ENCODE assay signal across 23 cellular contexts in the genomic region with DNA sequence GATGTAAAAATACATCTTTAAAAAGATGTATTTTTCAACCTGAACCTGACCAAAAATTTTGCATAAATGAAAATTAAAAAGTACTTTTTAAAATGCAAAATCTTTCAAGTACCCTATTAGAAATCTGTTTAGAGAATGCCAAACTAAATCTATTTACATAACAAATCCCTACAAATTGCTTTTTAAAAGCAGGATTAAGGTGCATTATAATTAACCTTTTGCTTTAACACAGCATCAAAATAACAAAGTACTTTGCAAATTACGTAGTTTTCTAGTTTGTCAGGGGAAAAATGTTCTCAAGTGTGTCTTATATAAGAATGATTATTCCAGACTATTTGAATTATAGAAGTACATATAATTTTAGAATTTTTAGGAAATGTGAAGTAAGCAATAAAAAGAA.
DNase-seq lines count a peak whose midpoint lies in the region; ATAC-seq and FAIRE-seq lines count a peak whose summit lies in the region.
"Had no signal": no experiment of that assay in that cellular context is flagged by ENCODE, and none has a peak within 500 bp of the region (broad histone marks: within the 10 kb centered on the region; RNA-seq: fewer than 3 reads in every experiment).

No MANE protein-coding gene starts in this region.

- H3K4me1 ChIP-seq in HUES6 (ENCODE audit: control insufficient read depth, insufficient read depth, low read length) (peaks cover 22% of the 10 kb centered on the region), small intestine (ENCODE audit: control insufficient read depth in 2 of 2, insufficient read depth in 1 of 2, low read depth in 1 of 2, low read length in 1 of 2) (no peaks in the 10 kb centered on the region)
- H3K4me1 ChIP-seq: A549; BE2C; BLaER1 treated with 17β-estradiol and CSF1 and Interleukin-3, amounts not matched to agents 10 nM and 100 nM had no signal

- 76 to 90% (median 78%) methylated on average over 1 of the region's 1 CpG for WGBS in small intestine, 3 donors

- ATAC-seq in HG03469 (IDR thresholded peaks at IDR 0.05; ENCODE audit: unreplicated experiment): no peak
- ATAC-seq in HG02852 (IDR thresholded peaks at IDR 0.05; ENCODE audit: unreplicated experiment): no peak
- ATAC-seq: A549 had no signal

- H3K4me3 ChIP-seq in HUES6 (ENCODE audit: low read depth, low read length) (no peak overlapping the region), small intestine (ENCODE audit: low read depth in 1 of 2, low read length in 2 of 2) (no peak overlapping the region)
- H3K4me3 ChIP-seq: A549; BLaER1 treated with 17β-estradiol and CSF1 and Interleukin-3, amounts not matched to agents 10 nM and 100 nM had no signal

- FAIRE-seq in A204.1 (lab: Jason Lieb, UNC) (peak; percentile 86), frontal cortex (lab: Jason Lieb, UNC) (peak; percentile 43), small intestine (lab: Jason Lieb, UNC) (peak; percentile 26)
- FAIRE-seq: A549, GM12891, GM18507 had no signal

- H3K9me3 ChIP-seq in HUES6 (ENCODE audit: control insufficient read depth, insufficient read depth, low read depth, low read length) (no peaks in the 10 kb centered on the region), small intestine (ENCODE audit: control insufficient read depth, low read depth) (no peaks in the 10 kb centered on the region)
- H3K9me3 ChIP-seq: A549; BE2C; BLaER1 treated with 17β-estradiol and CSF1 and Interleukin-3, amounts not matched to agents 10 nM and 100 nM had no signal

- DNase-seq in frontal cortex (ENCODE audit: low spot score in 2 of 2): no peak
- DNase-seq in small intestine: no peak
- DNase-seq in HT-29 (ENCODE audit: low spot score): no peak
- DNase-seq: ACHN; AML-193; BE2C; CD4-positive, alpha-beta T cell; CD8-positive, alpha-beta memory T cell; DMS53; DMS79 treated with DMSO at 0.1 percent for 48 hours; GF-D8; GOT3; H7; HCEC 1CT had no signal

- no peak overlapping the region for H3K9ac ChIP-seq in HUES6 (ENCODE audit: low read length)
- H3K9ac ChIP-seq: BLaER1 treated with 17β-estradiol and CSF1 and Interleukin-3, amounts not matched to agents 10 nM and 100 nM had no signal

- no peaks in the 10 kb centered on the region for H3K36me3 ChIP-seq in HUES6 (ENCODE audit: control insufficient read depth, insufficient read depth, low read length)
- no peaks in the 10 kb centered on the region for H3K36me3 ChIP-seq in small intestine (ENCODE audit: control insufficient read depth in 2 of 2, insufficient read depth in 2 of 2, low read length in 2 of 2)
- H3K36me3 ChIP-seq: BE2C; BLaER1 treated with 17β-estradiol and CSF1 and Interleukin-3, amounts not matched to agents 10 nM and 100 nM had no signal

- H3K27ac ChIP-seq in HUES6 (ENCODE audit: low read depth, low read length): 0 out of 2 replicates have a peak overlapping the region, but pooled peaks have one; percentile 18
- H3K27ac ChIP-seq in small intestine (ENCODE audit: low read depth in 1 of 2, low read length in 1 of 2): no peak overlapping the region
- H3K27ac ChIP-seq: 22Rv1; A549; BLaER1 treated with 17β-estradiol and CSF1 and Interleukin-3, amounts not matched to agents 10 nM and 100 nM had no signal

- no peaks in the 10 kb centered on the region for H3K27me3 ChIP-seq in HUES6 (ENCODE audit: control insufficient read depth, insufficient read depth, low read length)
- no peaks in the 10 kb centered on the region for H3K27me3 ChIP-seq in small intestine (ENCODE audit: control insufficient read depth in 2 of 2, insufficient read depth in 2 of 2, low read length in 2 of 2)
- H3K27me3 ChIP-seq: BLaER1 treated with 17β-estradiol and CSF1 and Interleukin-3, amounts not matched to agents 10 nM and 100 nM had no signal
